Comparison of ENCODE assay signal across 8 cellular contexts in the genomic region with DNA sequence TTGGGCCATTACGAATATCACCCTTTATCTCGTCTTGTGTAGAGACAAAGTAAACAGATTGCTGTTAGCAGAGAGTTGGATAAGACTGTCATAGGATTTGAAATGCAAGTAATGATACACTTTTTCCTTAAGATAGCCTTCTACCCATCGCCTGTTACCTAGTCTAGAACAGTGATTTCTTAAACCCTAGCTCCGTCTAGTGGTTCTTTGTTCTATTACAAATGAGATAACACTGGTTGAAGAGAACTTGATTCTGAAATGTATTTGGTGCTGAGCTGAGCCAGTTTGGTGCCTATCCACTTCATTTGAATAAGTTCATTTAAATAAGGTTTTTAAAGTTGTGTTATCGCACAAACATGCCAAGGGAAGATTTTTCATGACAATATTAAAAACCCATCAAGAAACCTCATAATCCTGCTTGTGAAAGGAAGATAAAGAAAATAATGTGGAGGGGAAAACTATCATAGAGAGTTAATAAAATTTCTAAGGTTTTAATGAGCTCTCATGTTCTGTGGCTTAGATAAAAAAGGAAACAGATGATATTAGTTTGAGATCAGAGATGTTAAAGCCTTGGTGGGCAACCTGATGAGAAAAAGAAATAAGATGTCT. TPM values are rescaled to one million over a fixed set of nuclear protein-coding genes. Genes with fewer than 3 reads are reported as not detected.
A peak's percentile ranks its signal among the peaks of the same experiment; 100 is the strongest.
DNase-seq lines count a peak whose midpoint lies in the region; ATAC-seq, FAIRE-seq and TF ChIP-seq lines count a peak whose summit lies in the region.

No MANE protein-coding gene starts in this region.

- H3K36me3 ChIP-seq in CD4-positive, CD25-positive, alpha-beta regulatory T cell (ENCODE audit: control insufficient read depth, insufficient read depth, low read length): no peaks in the 10 kb centered on the region
- H3K36me3 ChIP-seq in GM23338 (ENCODE audit: insufficient read depth) (no peaks in the 10 kb centered on the region), body of pancreas (replicated peaks in 1 of 2; ENCODE audit: insufficient read depth in 1 of 2, low read depth in 2 of 2) (no peaks in the 10 kb centered on the region), keratinocyte (ENCODE audit: control insufficient read depth in 2 of 2, extremely low read depth in 1 of 2, insufficient read depth in 2 of 2, low read length in 2 of 2) (no peaks in the 10 kb centered on the region)

- peaks cover 77% of the 10 kb centered on the region for H3K27me3 Mint-ChIP-seq in CD4-positive, CD25-positive, alpha-beta regulatory T cell
- H3K27me3 Mint-ChIP-seq in GM23338 (ENCODE audit: insufficient read depth, low read depth, poor library complexity): peaks cover 18% of the 10 kb centered on the region

- peaks cover 49% of the 10 kb centered on the region for H3K27me3 ChIP-seq in CD4-positive, CD25-positive, alpha-beta regulatory T cell (ENCODE audit: control insufficient read depth, insufficient read depth, low read length)
- H3K27me3 ChIP-seq in GM23338 (ENCODE audit: insufficient read depth) (peaks cover 32% of the 10 kb centered on the region), body of pancreas (peaks cover 0 to 5% of the 10 kb centered on the region in 2 donors), keratinocyte (ENCODE audit: control insufficient read depth, extremely low read depth, insufficient read depth, low read length) (peaks cover 25% of the 10 kb centered on the region)

- no peak overlapping the region for H3K27ac Mint-ChIP-seq in CD4-positive, CD25-positive, alpha-beta regulatory T cell
- H3K27ac Mint-ChIP-seq in GM23338: no peak overlapping the region

- no peaks in the 10 kb centered on the region for H3K9me2 ChIP-seq in GM23338 (ENCODE audit: insufficient read depth)

- peak in 1 of 2 donors; percentile 55 for ATAC-seq in CD4-positive, CD25-positive, alpha-beta regulatory T cell (ENCODE audit: low read depth in 2 of 2)
- ATAC-seq in GM23338 (peak; percentile 12), body of pancreas (no peak), GM18505 (IDR thresholded peaks at IDR 0.05; ENCODE audit: unreplicated experiment) (no peak), GM18861 (IDR thresholded peaks at IDR 0.05; ENCODE audit: unreplicated experiment) (no peak)

- FAIRE-seq in keratinocyte (lab: Jason Lieb, UNC) (peak; percentile 82), urothelium cell line (lab: Jason Lieb, UNC) (no peak)

- H3K4me3 Mint-ChIP-seq in CD4-positive, CD25-positive, alpha-beta regulatory T cell: no peak overlapping the region
- no peak overlapping the region for H3K4me3 Mint-ChIP-seq in GM23338

- H3K79me2 ChIP-seq in GM23338 (replicated peaks; ENCODE audit: insufficient read depth) (no peaks in the 10 kb centered on the region), keratinocyte (ENCODE audit: control insufficient read depth, insufficient read depth, low read length) (no peaks in the 10 kb centered on the region)

- H3F3A ChIP-seq in GM23338 (replicated peaks; ENCODE audit: low read depth): no peaks in the 10 kb centered on the region

- dilution Hi-C loops in keratinocyte (cut with MboI; ENCODE audit: extremely low pct_ligation_motif_present, low sequenced_read_pairs): loop anchor here (25.0 kb wide), 1 partner anchor 723 kb away; no protein-coding TSS in a partner anchor

- H3K9me3 Mint-ChIP-seq in CD4-positive, CD25-positive, alpha-beta regulatory T cell: peaks cover 0 to 3% (median 0%) of the 10 kb centered on the region in 7 donors
- no peaks in the 10 kb centered on the region for H3K9me3 Mint-ChIP-seq in GM23338

- H3K9me1 ChIP-seq in keratinocyte (ENCODE audit: control insufficient read depth, extremely low read depth, insufficient read depth, low read length): no peaks in the 10 kb centered on the region

- TF ChIP-seq POLR2A in body of pancreas (IDR thresholded peaks at IDR 0.05) (no peak), GM18505 (IDR thresholded peaks at IDR 0.05; ENCODE audit: borderline replicate concordance, extremely low read depth, insufficient read depth, insufficient read length) (no peak)

- TF ChIP-seq CTCF in GM23338 (conservative IDR thresholded peaks at IDR 0.05; ENCODE audit: low read depth in 2 of 2): peak; percentile 72 to 75
- TF ChIP-seq CTCF in body of pancreas (IDR thresholded peaks at IDR 0.05): peak; percentile 28 to 66 (median 63)
- TF ChIP-seq CTCF in keratinocyte (optimal IDR thresholded peaks at IDR 0.05 in 1 of 3, IDR thresholded peaks at IDR 0.05 in 1 of 3, conservative IDR thresholded peaks at IDR 0.05 in 1 of 3; ENCODE audit: extremely low read depth in 1 of 3, insufficient read depth in 2 of 3, low read length in 3 of 3): peak in 2 of 3 experiments; percentile 67 to 73

- H2AFZ ChIP-seq in GM23338 (no peak overlapping the region), keratinocyte (ENCODE audit: control insufficient read depth, low read length) (no peak overlapping the region)

- H3K9ac ChIP-seq in keratinocyte (ENCODE audit: control insufficient read depth, extremely low read depth, insufficient read depth, low read length): no peak overlapping the region

- H3K4me2 ChIP-seq in GM23338 (no peak overlapping the region), keratinocyte (ENCODE audit: control insufficient read depth, extremely low read depth, insufficient read depth, low read depth, low read length) (no peak overlapping the region)

- DNase-seq in CD4-positive, CD25-positive, alpha-beta regulatory T cell: peak in 2 of 3 donors; percentile 15 to 57
- peak; percentile 72 for DNase-seq in GM23338 (ENCODE audit: low spot score)
- peak; percentile 15 to 62 for DNase-seq in NCI-H446 (lab: John Stamatoyannopoulos, UW)
- DNase-seq in body of pancreas: no peak
- no peak for DNase-seq in keratinocyte (ENCODE audit: low read depth, low spot score)
- DNase-seq in urothelium cell line (ENCODE audit: low spot score): peak; percentile 46

- peaks cover 0 to 12% (median 6%) of the 10 kb centered on the region in 4 donors for H3K4me1 Mint-ChIP-seq in CD4-positive, CD25-positive, alpha-beta regulatory T cell
- H3K4me1 Mint-ChIP-seq in GM23338: peaks cover 13% of the 10 kb centered on the region

- H4K20me1 ChIP-seq in GM23338 (replicated peaks; ENCODE audit: insufficient read depth): no peaks in the 10 kb centered on the region
- no peaks in the 10 kb centered on the region for H4K20me1 ChIP-seq in keratinocyte (ENCODE audit: control insufficient read depth, extremely low read depth, insufficient read depth, low read length)

- no peaks in the 10 kb centered on the region for H3K9me3 ChIP-seq in CD4-positive, CD25-positive, alpha-beta regulatory T cell (ENCODE audit: control insufficient read depth in 2 of 2, low read length in 2 of 2)
- no peaks in the 10 kb centered on the region for H3K9me3 ChIP-seq in body of pancreas
- H3K9me3 ChIP-seq in keratinocyte (ENCODE audit: control insufficient read depth, low read depth, low read length): no peaks in the 10 kb centered on the region

- 7 to 20% methylated on average over 5 of the region's 5 CpGs for WGBS in body of pancreas, 2 donors

- H3K4me1 ChIP-seq in CD4-positive, CD25-positive, alpha-beta regulatory T cell (ENCODE audit: control insufficient read depth, insufficient read depth, low read length, poor library complexity, severe bottlenecking): peaks cover 15% of the 10 kb centered on the region
- H3K4me1 ChIP-seq in GM23338 (ENCODE audit: insufficient read depth): peaks cover 8% of the 10 kb centered on the region; the same call in 1 of the 2 replicates
- H3K4me1 ChIP-seq in body of pancreas: peaks cover 15% of the 10 kb centered on the region
- peaks cover 4% of the 10 kb centered on the region for H3K4me1 ChIP-seq in keratinocyte (ENCODE audit: control insufficient read depth, extremely low read depth, insufficient read depth, low read length)

- no peak overlapping the region for H3K27ac ChIP-seq in CD4-positive, CD25-positive, alpha-beta regulatory T cell (ENCODE audit: insufficient read depth, low read length, poor library complexity, severe bottlenecking)
- H3K27ac ChIP-seq in GM23338 (ENCODE audit: low read depth): no peak overlapping the region
- H3K27ac ChIP-seq in body of pancreas: no peak overlapping the region
- no peak overlapping the region for H3K27ac ChIP-seq in keratinocyte (ENCODE audit: control insufficient read depth, insufficient read depth, low read length)

- intact Hi-C loops in body of pancreas (cut with DNase I): loop anchor here (10.0 kb wide), 1 partner anchor 731 kb away; no protein-coding TSS in a partner anchor

- H3K36me3 Mint-ChIP-seq in CD4-positive, CD25-positive, alpha-beta regulatory T cell: no peaks in the 10 kb centered on the region
- H3K36me3 Mint-ChIP-seq in GM23338 (ENCODE audit: low read depth): no peaks in the 10 kb centered on the region

- H3K4me3 ChIP-seq in CD4-positive, CD25-positive, alpha-beta regulatory T cell (ENCODE audit: low read depth, low read length): no peak overlapping the region
- no peak overlapping the region for H3K4me3 ChIP-seq in GM23338
- H3K4me3 ChIP-seq in body of pancreas: no peak overlapping the region
- no peak overlapping the region for H3K4me3 ChIP-seq in keratinocyte (ENCODE audit: control insufficient read depth in 2 of 3, extremely low read depth in 1 of 3, insufficient read depth in 2 of 3, low read depth in 1 of 3, low read length in 3 of 3)

TF ChIP-seq in GM23338, 12 proteins besides CTCF, POLR2A, EP300 and RAD21 (continues in another document):
- TF ChIP-seq POLR2AphosphoS5 (IDR thresholded peaks at IDR 0.05; ENCODE audit: low read depth): no peak

RNA-seq across cellular contexts. Expression of gene KCNH1, which starts 1.5 kb away (rescaled TPM):
- total RNA-seq in CD4-positive, CD25-positive, alpha-beta regulatory T cell: not detected
- not detected for polyA plus RNA-seq in CD4-positive, CD25-positive, alpha-beta regulatory T cell
- 0.19 and 0.28 TPM in 2 replicates for total RNA-seq in GM23338 (2014; rRNA removed; shearing (Covaris generic))
- polyA plus RNA-seq in GM23338 (2016; fragmentation: Nextera tagmentation; extraction: Ambion mirVana): not detected in 2 replicates
- total RNA-seq in body of pancreas: under 1 TPM in 1 of 2 donors, not detected in 1; 0.52 TPM
- 0.03 TPM in 1 of 3 replicates, not detected in the others for polyA plus RNA-seq in keratinocyte
- not detected for polyA plus RNA-seq in keratinocyte (2011; ENCODE audit: low read depth)
- not detected in 2 replicates for polyA plus RNA-seq in keratinocyte (2011; cell fraction: cytosol; rRNA removed)
- polyA plus RNA-seq in keratinocyte (2011; cell fraction: nucleus; rRNA removed): 0.11 TPM in 1 of 2 replicates, not detected in the other
- not detected in 2 replicates for polyA plus RNA-seq in keratinocyte (2012; ENCODE audit: low replicate concordance)
- not detected in 3 replicates for polyA minus RNA-seq in keratinocyte
- not detected for polyA minus RNA-seq in keratinocyte (2011; cell fraction: cytosol; rRNA and poly(A)+ RNA removed)
- not detected in 2 replicates for polyA minus RNA-seq in keratinocyte (2011; cell fraction: nucleus; rRNA and poly(A)+ RNA removed)

Comparison
In these comparisons a context has a peak if more than half of its experiments do, and no peak if none do; other contexts are left out.
1. DNase-seq: peak in CD4-positive, CD25-positive, alpha-beta regulatory T cell (2 of 3), GM23338 (single experiment), NCI-H446 (2 of 2) and urothelium cell line (single experiment); none in body of pancreas (0 of 4) and keratinocyte (single experiment).
2. Peak in every context shown above with its lines, with median percentiles within 50 percentile points of each other: CTCF ChIP-seq.